Comparison of ENCODE assay signal across 1 cellular context in the genomic region with DNA sequence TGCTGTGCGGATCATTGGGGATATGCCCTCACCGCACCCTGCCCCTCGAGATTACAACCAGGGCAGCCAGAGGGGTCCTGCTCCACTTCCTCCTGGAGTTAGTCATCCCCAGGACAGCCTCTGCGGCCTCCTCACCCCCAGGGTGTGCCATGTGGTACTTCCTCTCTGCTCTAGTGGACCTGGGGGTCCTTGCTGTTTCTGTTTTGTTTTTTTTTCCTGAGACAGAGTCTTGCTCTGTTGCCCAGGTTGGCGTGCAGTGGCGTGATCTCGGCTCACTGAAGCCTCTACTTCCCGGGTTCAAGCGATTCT.
TF ChIP-seq lines count a peak whose summit lies in the region.

No MANE protein-coding gene starts in this region.

TF ChIP-seq in HepG2, 621 proteins besides CTCF, POLR2A, EP300 and RAD21:
- TF ChIP-seq SNRNP70 (IDR thresholded peaks at IDR 0.05; ENCODE audit: low read depth, low read length): no peak
- TF ChIP-seq ZSCAN29 (CRISPR knock-in tag; conservative IDR thresholded peaks at IDR 0.05): no peak
- no peak for TF ChIP-seq SP2 (CRISPR knock-in tag; IDR thresholded peaks at IDR 0.05)
- no peak for TF ChIP-seq SP5 (CRISPR knock-in tag; IDR thresholded peaks at IDR 0.05; ENCODE audit: borderline replicate concordance, low read depth)
- no peak for TF ChIP-seq BRCA1 (CRISPR knock-in tag; IDR thresholded peaks at IDR 0.05)
- no peak for TF ChIP-seq HDAC1 (CRISPR knock-in tag; IDR thresholded peaks at IDR 0.05)
- TF ChIP-seq, protein P1, sequence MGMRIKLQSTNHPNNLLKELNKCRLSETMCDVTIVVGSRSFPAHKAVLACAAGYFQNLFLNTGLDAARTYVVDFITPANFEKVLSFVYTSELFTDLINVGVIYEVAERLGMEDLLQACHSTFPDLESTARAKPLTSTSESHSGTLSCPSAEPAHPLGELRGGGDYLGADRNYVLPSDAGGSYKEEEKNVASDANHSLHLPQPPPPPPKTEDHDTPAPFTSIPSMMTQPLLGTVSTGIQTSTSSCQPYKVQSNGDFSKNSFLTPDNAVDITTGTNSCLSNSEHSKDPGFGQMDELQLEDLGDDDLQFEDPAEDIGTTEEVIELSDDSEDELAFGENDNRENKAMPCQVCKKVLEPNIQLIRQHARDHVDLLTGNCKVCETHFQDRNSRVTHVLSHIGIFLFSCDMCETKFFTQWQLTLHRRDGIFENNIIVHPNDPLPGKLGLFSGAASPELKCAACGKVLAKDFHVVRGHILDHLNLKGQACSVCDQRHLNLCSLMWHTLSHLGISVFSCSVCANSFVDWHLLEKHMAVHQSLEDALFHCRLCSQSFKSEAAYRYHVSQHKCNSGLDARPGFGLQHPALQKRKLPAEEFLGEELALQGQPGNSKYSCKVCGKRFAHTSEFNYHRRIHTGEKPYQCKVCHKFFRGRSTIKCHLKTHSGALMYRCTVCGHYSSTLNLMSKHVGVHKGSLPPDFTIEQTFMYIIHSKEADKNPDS (CRISPR knock-in tag; IDR thresholded peaks at IDR 0.05): no peak
- TF ChIP-seq, protein P2, sequence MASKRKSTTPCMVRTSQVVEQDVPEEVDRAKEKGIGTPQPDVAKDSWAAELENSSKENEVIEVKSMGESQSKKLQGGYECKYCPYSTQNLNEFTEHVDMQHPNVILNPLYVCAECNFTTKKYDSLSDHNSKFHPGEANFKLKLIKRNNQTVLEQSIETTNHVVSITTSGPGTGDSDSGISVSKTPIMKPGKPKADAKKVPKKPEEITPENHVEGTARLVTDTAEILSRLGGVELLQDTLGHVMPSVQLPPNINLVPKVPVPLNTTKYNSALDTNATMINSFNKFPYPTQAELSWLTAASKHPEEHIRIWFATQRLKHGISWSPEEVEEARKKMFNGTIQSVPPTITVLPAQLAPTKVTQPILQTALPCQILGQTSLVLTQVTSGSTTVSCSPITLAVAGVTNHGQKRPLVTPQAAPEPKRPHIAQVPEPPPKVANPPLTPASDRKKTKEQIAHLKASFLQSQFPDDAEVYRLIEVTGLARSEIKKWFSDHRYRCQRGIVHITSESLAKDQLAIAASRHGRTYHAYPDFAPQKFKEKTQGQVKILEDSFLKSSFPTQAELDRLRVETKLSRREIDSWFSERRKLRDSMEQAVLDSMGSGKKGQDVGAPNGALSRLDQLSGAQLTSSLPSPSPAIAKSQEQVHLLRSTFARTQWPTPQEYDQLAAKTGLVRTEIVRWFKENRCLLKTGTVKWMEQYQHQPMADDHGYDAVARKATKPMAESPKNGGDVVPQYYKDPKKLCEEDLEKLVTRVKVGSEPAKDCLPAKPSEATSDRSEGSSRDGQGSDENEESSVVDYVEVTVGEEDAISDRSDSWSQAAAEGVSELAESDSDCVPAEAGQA (IDR thresholded peaks at IDR 0.05; ENCODE audit: low read depth): no peak
- TF ChIP-seq, protein P2 (CRISPR knock-in tag; IDR thresholded peaks at IDR 0.05; ENCODE audit: borderline replicate concordance): no peak
- TF ChIP-seq, protein P3, sequence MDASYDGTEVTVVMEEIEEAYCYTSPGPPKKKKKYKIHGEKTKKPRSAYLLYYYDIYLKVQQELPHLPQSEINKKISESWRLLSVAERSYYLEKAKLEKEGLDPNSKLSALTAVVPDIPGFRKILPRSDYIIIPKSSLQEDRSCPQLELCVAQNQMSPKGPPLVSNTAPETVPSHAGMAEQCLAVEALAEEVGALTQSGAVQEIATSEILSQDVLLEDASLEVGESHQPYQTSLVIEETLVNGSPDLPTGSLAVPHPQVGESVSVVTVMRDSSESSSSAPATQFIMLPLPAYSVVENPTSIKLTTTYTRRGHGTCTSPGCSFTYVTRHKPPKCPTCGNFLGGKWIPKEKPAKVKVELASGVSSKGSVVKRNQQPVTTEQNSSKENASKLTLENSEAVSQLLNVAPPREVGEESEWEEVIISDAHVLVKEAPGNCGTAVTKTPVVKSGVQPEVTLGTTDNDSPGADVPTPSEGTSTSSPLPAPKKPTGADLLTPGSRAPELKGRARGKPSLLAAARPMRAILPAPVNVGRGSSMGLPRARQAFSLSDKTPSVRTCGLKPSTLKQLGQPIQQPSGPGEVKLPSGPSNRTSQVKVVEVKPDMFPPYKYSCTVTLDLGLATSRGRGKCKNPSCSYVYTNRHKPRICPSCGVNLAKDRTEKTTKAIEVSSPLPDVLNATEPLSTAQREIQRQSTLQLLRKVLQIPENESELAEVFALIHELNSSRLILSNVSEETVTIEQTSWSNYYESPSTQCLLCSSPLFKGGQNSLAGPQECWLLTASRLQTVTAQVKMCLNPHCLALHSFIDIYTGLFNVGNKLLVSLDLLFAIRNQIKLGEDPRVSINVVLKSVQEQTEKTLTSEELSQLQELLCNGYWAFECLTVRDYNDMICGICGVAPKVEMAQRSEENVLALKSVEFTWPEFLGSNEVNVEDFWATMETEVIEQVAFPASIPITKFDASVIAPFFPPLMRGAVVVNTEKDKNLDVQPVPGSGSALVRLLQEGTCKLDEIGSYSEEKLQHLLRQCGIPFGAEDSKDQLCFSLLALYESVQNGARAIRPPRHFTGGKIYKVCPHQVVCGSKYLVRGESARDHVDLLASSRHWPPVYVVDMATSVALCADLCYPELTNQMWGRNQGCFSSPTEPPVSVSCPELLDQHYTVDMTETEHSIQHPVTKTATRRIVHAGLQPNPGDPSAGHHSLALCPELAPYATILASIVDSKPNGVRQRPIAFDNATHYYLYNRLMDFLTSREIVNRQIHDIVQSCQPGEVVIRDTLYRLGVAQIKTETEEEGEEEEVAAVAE (CRISPR knock-in tag; IDR thresholded peaks at IDR 0.05; ENCODE audit: borderline replicate concordance): no peak
- no peak for TF ChIP-seq DR1 (CRISPR knock-in tag; IDR thresholded peaks at IDR 0.05)
- no peak for TF ChIP-seq ZNF670 (CRISPR knock-in tag; IDR thresholded peaks at IDR 0.05; ENCODE audit: borderline replicate concordance)
- TF ChIP-seq, protein P4, sequence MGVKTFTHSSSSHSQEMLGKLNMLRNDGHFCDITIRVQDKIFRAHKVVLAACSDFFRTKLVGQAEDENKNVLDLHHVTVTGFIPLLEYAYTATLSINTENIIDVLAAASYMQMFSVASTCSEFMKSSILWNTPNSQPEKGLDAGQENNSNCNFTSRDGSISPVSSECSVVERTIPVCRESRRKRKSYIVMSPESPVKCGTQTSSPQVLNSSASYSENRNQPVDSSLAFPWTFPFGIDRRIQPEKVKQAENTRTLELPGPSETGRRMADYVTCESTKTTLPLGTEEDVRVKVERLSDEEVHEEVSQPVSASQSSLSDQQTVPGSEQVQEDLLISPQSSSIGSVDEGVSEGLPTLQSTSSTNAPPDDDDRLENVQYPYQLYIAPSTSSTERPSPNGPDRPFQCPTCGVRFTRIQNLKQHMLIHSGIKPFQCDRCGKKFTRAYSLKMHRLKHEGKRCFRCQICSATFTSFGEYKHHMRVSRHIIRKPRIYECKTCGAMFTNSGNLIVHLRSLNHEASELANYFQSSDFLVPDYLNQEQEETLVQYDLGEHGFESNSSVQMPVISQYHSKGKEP (CRISPR knock-in tag; IDR thresholded peaks at IDR 0.05): no peak
- TF ChIP-seq NPAS2 (CRISPR knock-in tag; IDR thresholded peaks at IDR 0.05; ENCODE audit: borderline replicate concordance): no peak
- no peak for TF ChIP-seq ATAD3A (CRISPR knock-in tag; IDR thresholded peaks at IDR 0.05)
